In the genomic region with DNA sequence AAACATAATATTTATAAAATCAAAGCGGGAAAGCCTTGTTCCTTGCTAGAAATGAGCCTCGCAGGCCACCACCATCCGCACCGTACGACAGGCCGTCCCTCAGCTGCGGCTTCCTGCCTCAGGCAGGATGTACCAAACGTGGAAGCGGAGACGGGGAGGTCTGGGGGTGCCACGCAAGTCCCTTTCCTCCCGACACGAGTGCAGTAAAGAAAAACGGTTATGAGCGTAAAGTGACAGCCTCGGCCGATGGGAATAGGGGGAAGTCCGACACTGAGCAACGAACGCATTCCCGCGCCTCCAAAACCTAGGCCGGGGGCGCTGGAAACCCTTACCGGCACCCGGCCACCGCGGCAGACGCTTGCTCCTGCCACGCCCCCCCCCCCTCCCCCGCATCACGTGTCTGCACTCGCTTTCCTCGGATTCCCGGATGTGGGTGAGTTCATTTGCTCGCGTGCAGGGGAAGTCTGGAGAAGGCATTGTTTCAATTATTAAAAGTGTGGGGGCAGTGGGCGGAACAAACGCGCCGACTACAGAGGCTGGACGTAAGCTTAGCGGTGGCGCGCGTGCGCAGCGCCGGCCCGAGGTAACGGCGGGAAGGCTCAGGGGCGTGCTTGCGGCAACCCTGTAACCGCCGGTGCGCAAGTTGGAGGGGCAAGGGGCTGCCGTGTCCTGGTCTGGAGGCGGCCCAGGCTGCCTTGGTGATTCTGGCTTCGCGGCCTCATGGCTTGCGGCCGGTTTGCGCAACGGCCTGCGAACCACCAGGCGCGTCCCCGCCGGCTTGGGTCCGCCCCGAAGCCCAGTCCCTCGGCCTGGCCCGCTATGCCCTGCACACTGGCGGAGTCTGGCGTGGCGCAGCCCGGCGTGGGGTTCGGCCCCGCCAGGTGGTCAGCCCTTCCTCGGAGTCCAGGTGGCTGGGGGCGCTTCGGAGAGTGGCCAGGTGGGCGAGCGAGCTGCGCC, we compare ENCODE assay signal across 1 cellular context.
TF ChIP-seq lines count a peak whose summit lies in the region.

A gene with protein sequence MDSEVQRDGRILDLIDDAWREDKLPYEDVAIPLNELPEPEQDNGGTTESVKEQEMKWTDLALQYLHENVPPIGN (minus strand): TSS at position 366 of the 957 bp plus-strand sequence. CDS start 3,081 bp downstream, outside the sequence.
A gene (plus strand): TSS at position 438 of the 957 bp plus-strand sequence. CDS start 9,264 bp downstream, outside the sequence.

TF ChIP-seq in HepG2, 621 proteins besides CTCF, POLR2A, EP300 and RAD21 (continued from another document and continues in another):
- TF ChIP-seq, protein P1, sequence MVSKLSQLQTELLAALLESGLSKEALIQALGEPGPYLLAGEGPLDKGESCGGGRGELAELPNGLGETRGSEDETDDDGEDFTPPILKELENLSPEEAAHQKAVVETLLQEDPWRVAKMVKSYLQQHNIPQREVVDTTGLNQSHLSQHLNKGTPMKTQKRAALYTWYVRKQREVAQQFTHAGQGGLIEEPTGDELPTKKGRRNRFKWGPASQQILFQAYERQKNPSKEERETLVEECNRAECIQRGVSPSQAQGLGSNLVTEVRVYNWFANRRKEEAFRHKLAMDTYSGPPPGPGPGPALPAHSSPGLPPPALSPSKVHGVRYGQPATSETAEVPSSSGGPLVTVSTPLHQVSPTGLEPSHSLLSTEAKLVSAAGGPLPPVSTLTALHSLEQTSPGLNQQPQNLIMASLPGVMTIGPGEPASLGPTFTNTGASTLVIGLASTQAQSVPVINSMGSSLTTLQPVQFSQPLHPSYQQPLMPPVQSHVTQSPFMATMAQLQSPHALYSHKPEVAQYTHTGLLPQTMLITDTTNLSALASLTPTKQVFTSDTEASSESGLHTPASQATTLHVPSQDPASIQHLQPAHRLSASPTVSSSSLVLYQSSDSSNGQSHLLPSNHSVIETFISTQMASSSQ (IDR thresholded peaks at IDR 0.05; ENCODE audit: low read depth) = no peak
- TF ChIP-seq, protein P1 (CRISPR knock-in tag; IDR thresholded peaks at IDR 0.05; ENCODE audit: borderline replicate concordance) = peak; percentile 68
- no peak for TF ChIP-seq STAG1 (CRISPR knock-in tag; IDR thresholded peaks at IDR 0.05)
- TF ChIP-seq ZNF749 (CRISPR knock-in tag; IDR thresholded peaks at IDR 0.05; ENCODE audit: borderline replicate concordance) = peak; percentile 84; the same call in 1 of the 2 replicates
- TF ChIP-seq ZNF563 (CRISPR knock-in tag; IDR thresholded peaks at IDR 0.05) = peak; percentile 66; the same call in 1 of the 2 replicates
- TF ChIP-seq, protein P2, sequence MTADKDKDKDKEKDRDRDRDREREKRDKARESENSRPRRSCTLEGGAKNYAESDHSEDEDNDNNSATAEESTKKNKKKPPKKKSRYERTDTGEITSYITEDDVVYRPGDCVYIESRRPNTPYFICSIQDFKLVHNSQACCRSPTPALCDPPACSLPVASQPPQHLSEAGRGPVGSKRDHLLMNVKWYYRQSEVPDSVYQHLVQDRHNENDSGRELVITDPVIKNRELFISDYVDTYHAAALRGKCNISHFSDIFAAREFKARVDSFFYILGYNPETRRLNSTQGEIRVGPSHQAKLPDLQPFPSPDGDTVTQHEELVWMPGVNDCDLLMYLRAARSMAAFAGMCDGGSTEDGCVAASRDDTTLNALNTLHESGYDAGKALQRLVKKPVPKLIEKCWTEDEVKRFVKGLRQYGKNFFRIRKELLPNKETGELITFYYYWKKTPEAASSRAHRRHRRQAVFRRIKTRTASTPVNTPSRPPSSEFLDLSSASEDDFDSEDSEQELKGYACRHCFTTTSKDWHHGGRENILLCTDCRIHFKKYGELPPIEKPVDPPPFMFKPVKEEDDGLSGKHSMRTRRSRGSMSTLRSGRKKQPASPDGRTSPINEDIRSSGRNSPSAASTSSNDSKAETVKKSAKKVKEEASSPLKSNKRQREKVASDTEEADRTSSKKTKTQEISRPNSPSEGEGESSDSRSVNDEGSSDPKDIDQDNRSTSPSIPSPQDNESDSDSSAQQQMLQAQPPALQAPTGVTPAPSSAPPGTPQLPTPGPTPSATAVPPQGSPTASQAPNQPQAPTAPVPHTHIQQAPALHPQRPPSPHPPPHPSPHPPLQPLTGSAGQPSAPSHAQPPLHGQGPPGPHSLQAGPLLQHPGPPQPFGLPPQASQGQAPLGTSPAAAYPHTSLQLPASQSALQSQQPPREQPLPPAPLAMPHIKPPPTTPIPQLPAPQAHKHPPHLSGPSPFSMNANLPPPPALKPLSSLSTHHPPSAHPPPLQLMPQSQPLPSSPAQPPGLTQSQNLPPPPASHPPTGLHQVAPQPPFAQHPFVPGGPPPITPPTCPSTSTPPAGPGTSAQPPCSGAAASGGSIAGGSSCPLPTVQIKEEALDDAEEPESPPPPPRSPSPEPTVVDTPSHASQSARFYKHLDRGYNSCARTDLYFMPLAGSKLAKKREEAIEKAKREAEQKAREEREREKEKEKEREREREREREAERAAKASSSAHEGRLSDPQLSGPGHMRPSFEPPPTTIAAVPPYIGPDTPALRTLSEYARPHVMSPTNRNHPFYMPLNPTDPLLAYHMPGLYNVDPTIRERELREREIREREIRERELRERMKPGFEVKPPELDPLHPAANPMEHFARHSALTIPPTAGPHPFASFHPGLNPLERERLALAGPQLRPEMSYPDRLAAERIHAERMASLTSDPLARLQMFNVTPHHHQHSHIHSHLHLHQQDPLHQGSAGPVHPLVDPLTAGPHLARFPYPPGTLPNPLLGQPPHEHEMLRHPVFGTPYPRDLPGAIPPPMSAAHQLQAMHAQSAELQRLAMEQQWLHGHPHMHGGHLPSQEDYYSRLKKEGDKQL (CRISPR knock-in tag; IDR thresholded peaks at IDR 0.05; ENCODE audit: low read depth) = 0 out of 2 replicates have a peak, but pooled peaks have one; percentile 9
- TF ChIP-seq, protein P3, sequence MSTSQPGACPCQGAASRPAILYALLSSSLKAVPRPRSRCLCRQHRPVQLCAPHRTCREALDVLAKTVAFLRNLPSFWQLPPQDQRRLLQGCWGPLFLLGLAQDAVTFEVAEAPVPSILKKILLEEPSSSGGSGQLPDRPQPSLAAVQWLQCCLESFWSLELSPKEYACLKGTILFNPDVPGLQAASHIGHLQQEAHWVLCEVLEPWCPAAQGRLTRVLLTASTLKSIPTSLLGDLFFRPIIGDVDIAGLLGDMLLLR (CRISPR knock-in tag; IDR thresholded peaks at IDR 0.05) = peak; percentile 93
- no peak for TF ChIP-seq ZNF841 (CRISPR knock-in tag; IDR thresholded peaks at IDR 0.05; ENCODE audit: borderline replicate concordance)
- no peak for TF ChIP-seq MAFF (IDR thresholded peaks at IDR 0.05; ENCODE audit: low read depth, low read length)
- no peak for TF ChIP-seq EHMT2 (IDR thresholded peaks at IDR 0.05; ENCODE audit: borderline replicate concordance, low read depth, low read length)
- 0 out of 2 replicates have a peak, but pooled peaks have one; percentile 80 for TF ChIP-seq ZNF234 (CRISPR knock-in tag; conservative IDR thresholded peaks at IDR 0.05)
- TF ChIP-seq GTF3A (CRISPR knock-in tag; conservative IDR thresholded peaks at IDR 0.05) = 0 out of 2 replicates have a peak, but pooled peaks have one; percentile 31
- TF ChIP-seq RELA (CRISPR knock-in tag; IDR thresholded peaks at IDR 0.05) = no peak
- peak; percentile 21; the same call in 1 of the 2 replicates for TF ChIP-seq MED13 (CRISPR knock-in tag; IDR thresholded peaks at IDR 0.05)
- TF ChIP-seq MAZ (IDR thresholded peaks at IDR 0.05; ENCODE audit: borderline replicate concordance, low read depth, low read length) = peak; percentile 79; the same call in 1 of the 2 replicates
- TF ChIP-seq MAZ (CRISPR knock-in tag; IDR thresholded peaks at IDR 0.05; ENCODE audit: low read depth) = peak; percentile 73; the same call in 1 of the 2 replicates
- no peak for TF ChIP-seq RORA (CRISPR knock-in tag; IDR thresholded peaks at IDR 0.05)
- TF ChIP-seq, protein P4, sequence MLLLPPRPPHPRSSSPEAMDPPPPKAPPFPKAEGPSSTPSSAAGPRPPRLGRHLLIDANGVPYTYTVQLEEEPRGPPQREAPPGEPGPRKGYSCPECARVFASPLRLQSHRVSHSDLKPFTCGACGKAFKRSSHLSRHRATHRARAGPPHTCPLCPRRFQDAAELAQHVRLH (CRISPR knock-in tag; IDR thresholded peaks at IDR 0.05; ENCODE audit: borderline replicate concordance, low read depth) = peak; percentile 64; the same call in 1 of the 2 replicates
- TF ChIP-seq, protein P5, sequence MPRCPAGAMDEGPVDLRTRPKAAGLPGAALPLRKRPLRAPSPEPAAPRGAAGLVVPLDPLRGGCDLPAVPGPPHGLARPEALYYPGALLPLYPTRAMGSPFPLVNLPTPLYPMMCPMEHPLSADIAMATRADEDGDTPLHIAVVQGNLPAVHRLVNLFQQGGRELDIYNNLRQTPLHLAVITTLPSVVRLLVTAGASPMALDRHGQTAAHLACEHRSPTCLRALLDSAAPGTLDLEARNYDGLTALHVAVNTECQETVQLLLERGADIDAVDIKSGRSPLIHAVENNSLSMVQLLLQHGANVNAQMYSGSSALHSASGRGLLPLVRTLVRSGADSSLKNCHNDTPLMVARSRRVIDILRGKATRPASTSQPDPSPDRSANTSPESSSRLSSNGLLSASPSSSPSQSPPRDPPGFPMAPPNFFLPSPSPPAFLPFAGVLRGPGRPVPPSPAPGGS (CRISPR knock-in tag; IDR thresholded peaks at IDR 0.05) = peak; percentile 33; the same call in 1 of the 2 replicates
- peak; percentile 84 for TF ChIP-seq ZNF430 (CRISPR knock-in tag; IDR thresholded peaks at IDR 0.05)
- TF ChIP-seq ZFX (CRISPR knock-in tag; IDR thresholded peaks at IDR 0.05; ENCODE audit: low read depth) = peak; percentile 93
- no peak for TF ChIP-seq CCAR2 (optimal IDR thresholded peaks at IDR 0.05; ENCODE audit: low read depth, low read length)
- TF ChIP-seq ZNF292 (CRISPR knock-in tag; IDR thresholded peaks at IDR 0.05; ENCODE audit: borderline replicate concordance, low read depth) = peak; percentile 15; the same call in 1 of the 2 replicates
- TF ChIP-seq ZNF260 (CRISPR knock-in tag; IDR thresholded peaks at IDR 0.05; ENCODE audit: borderline replicate concordance, low read depth) = no peak
- TF ChIP-seq SPEN (CRISPR knock-in tag; IDR thresholded peaks at IDR 0.05; ENCODE audit: low read depth) = peak; percentile 67
- peak; percentile 77; the same call in 1 of the 2 replicates for TF ChIP-seq ELF4 (CRISPR knock-in tag; IDR thresholded peaks at IDR 0.05; ENCODE audit: borderline replicate concordance)
- TF ChIP-seq ZSCAN20 (CRISPR knock-in tag; IDR thresholded peaks at IDR 0.05; ENCODE audit: borderline replicate concordance) = no peak
- no peak for TF ChIP-seq HDAC6 (IDR thresholded peaks at IDR 0.05; ENCODE audit: low read depth, low read length)
- TF ChIP-seq, protein P6, sequence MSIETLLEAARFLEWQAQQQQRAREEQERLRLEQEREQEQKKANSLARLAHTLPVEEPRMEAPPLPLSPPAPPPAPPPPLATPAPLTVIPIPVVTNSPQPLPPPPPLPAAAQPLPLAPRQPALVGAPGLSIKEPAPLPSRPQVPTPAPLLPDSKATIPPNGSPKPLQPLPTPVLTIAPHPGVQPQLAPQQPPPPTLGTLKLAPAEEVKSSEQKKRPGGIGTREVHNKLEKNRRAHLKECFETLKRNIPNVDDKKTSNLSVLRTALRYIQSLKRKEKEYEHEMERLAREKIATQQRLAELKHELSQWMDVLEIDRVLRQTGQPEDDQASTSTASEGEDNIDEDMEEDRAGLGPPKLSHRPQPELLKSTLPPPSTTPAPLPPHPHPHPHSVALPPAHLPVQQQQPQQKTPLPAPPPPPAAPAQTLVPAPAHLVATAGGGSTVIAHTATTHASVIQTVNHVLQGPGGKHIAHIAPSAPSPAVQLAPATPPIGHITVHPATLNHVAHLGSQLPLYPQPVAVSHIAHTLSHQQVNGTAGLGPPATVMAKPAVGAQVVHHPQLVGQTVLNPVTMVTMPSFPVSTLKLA (IDR thresholded peaks at IDR 0.05) = peak; percentile 71
- TF ChIP-seq, protein P7, sequence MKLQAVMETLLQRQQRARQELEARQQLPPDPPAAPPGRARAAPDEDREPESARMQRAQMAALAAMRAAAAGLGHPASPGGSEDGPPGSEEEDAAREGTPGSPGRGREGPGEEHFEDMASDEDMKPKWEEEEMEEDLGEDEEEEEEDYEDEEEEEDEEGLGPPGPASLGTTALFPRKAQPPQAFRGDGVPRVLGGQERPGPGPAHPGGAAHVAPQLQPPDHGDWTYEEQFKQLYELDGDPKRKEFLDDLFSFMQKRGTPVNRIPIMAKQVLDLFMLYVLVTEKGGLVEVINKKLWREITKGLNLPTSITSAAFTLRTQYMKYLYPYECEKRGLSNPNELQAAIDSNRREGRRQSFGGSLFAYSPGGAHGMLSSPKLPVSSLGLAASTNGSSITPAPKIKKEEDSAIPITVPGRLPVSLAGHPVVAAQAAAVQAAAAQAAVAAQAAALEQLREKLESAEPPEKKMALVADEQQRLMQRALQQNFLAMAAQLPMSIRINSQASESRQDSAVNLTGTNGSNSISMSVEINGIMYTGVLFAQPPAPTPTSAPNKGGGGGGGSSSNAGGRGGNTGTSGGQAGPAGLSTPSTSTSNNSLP (IDR thresholded peaks at IDR 0.05; ENCODE audit: low read depth, low read length) = peak; percentile 85
- TF ChIP-seq HOXD1 (CRISPR knock-in tag; IDR thresholded peaks at IDR 0.05) = peak; percentile 36; the same call in 1 of the 2 replicates
- peak; percentile 79; the same call in 1 of the 2 replicates for TF ChIP-seq TOE1 (CRISPR knock-in tag; IDR thresholded peaks at IDR 0.05)
- TF ChIP-seq, protein P8, sequence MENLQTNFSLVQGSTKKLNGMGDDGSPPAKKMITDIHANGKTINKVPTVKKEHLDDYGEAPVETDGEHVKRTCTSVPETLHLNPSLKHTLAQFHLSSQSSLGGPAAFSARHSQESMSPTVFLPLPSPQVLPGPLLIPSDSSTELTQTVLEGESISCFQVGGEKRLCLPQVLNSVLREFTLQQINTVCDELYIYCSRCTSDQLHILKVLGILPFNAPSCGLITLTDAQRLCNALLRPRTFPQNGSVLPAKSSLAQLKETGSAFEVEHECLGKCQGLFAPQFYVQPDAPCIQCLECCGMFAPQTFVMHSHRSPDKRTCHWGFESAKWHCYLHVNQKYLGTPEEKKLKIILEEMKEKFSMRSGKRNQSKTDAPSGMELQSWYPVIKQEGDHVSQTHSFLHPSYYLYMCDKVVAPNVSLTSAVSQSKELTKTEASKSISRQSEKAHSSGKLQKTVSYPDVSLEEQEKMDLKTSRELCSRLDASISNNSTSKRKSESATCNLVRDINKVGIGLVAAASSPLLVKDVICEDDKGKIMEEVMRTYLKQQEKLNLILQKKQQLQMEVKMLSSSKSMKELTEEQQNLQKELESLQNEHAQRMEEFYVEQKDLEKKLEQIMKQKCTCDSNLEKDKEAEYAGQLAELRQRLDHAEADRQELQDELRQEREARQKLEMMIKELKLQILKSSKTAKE (CRISPR knock-in tag; IDR thresholded peaks at IDR 0.05; ENCODE audit: borderline replicate concordance) = 0 out of 2 replicates have a peak, but pooled peaks have one; percentile 49
- TF ChIP-seq FOXK1 (CRISPR knock-in tag; IDR thresholded peaks at IDR 0.05; ENCODE audit: borderline replicate concordance, low read depth) = peak; percentile 32; the same call in 1 of the 2 replicates
- TF ChIP-seq ZNF605 (CRISPR knock-in tag; IDR thresholded peaks at IDR 0.05) = peak; percentile 48
- peak; percentile 84; the same call in 1 of the 2 replicates for TF ChIP-seq DNMT1 (CRISPR knock-in tag; IDR thresholded peaks at IDR 0.05)
